28 cellular contexts compared by ENCODE assay signal in genomic region chr12:132019891-132020290, GRCh38.
"Had no signal": no experiment of that assay in that cellular context is flagged by ENCODE, and none has a peak within 500 bp of the region (broad histone marks: within the 10 kb centered on the region; RNA-seq: fewer than 3 reads in every experiment).

No MANE protein-coding gene starts in this region.

- H3K27ac ChIP-seq: adrenal gland, body of pancreas, epithelial cell of prostate, esophagus squamous epithelium had no signal

- ATAC-seq: activated CD4-positive, CD25-positive, alpha-beta regulatory T cell treated with anti-CD3 and anti-CD28 coated beads, Interleukin-2, amount 50 U/mL, for 24 hours; activated CD8-positive, alpha-beta memory T cell treated with anti-CD3 and anti-CD28 coated beads, Interleukin-2, amount 10 ng/mL, durations not matched to agents 7 days and 5 days; activated CD8-positive, alpha-beta T cell treated with anti-CD3 and anti-CD28 coated beads for 36 hours; activated naive CD4-positive, alpha-beta T cell treated with anti-CD3 and anti-CD28 coated beads, Interleukin-2, amount 50 U/mL, for 72 hours; body of pancreas; effector memory CD8-positive, alpha-beta T cell had no signal

- H3K4me1 ChIP-seq: body of pancreas, esophagus squamous epithelium had no signal

- H3K27me3 Mint-ChIP-seq: activated B cell treated with CpG ODN at 0.5 μM for 24 hours; activated CD8-positive, alpha-beta memory T cell treated with anti-CD3 and anti-CD28 coated beads, Interleukin-2, amount 10 ng/mL, durations not matched to agents 7 days and 5 days; activated CD8-positive, alpha-beta T cell treated with anti-CD3 and anti-CD28 coated beads for 36 hours; activated naive CD4-positive, alpha-beta T cell treated with anti-CD3 and anti-CD28 coated beads, Interleukin-2, amount 10 ng/mL, durations not matched to agents 7 days and 5 days; effector memory CD8-positive, alpha-beta T cell had no signal

- H3K9me3 ChIP-seq: adrenal gland, body of pancreas, esophagus squamous epithelium had no signal

- H3K27ac Mint-ChIP-seq: activated B cell treated with CpG ODN at 0.5 μM for 24 hours; activated CD8-positive, alpha-beta memory T cell treated with anti-CD3 and anti-CD28 coated beads, Interleukin-2, amount 10 ng/mL, durations not matched to agents 7 days and 5 days; activated CD8-positive, alpha-beta T cell treated with anti-CD3 and anti-CD28 coated beads for 36 hours; activated naive CD4-positive, alpha-beta T cell treated with anti-CD3 and anti-CD28 coated beads, Interleukin-2, amount 10 ng/mL, durations not matched to agents 7 days and 5 days; activated T-helper 1 cell treated with anti-CD3 and anti-CD28 coated beads, Interleukin-12 subunit alpha, Interleukin-12 subunit beta, Interleukin-2, Interleukin-4 antibody, amounts not matched to agents 30 ng/mL and 10 ng/mL and 1 ng/mL, durations not matched to agents 14 hours and 24 hours and 36 hours; effector memory CD8-positive, alpha-beta T cell had no signal

- H3K9me3 Mint-ChIP-seq: activated B cell treated with CpG ODN at 0.5 μM for 24 hours; activated CD8-positive, alpha-beta T cell treated with anti-CD3 and anti-CD28 coated beads for 36 hours; activated naive CD4-positive, alpha-beta T cell treated with anti-CD3 and anti-CD28 coated beads, Interleukin-2, amount 10 ng/mL, durations not matched to agents 7 days and 5 days; activated naive CD4-positive, alpha-beta T cell treated with anti-CD3 and anti-CD28 coated beads, Interleukin-2, amount 50 U/mL, for 72 hours; activated T-helper 1 cell treated with anti-CD3 and anti-CD28 coated beads, Interleukin-12 subunit alpha, Interleukin-12 subunit beta, Interleukin-2, Interleukin-4 antibody, amounts not matched to agents 30 ng/mL and 10 ng/mL and 1 ng/mL, durations not matched to agents 14 hours and 24 hours and 36 hours; effector memory CD8-positive, alpha-beta T cell had no signal

- H3K4me3 ChIP-seq: adrenal gland, body of pancreas, esophagus squamous epithelium had no signal

- H3K4me1 Mint-ChIP-seq: activated B cell treated with CpG ODN at 0.5 μM for 24 hours; activated CD8-positive, alpha-beta memory T cell treated with anti-CD3 and anti-CD28 coated beads, Interleukin-2, amount 10 ng/mL, durations not matched to agents 7 days and 5 days; activated naive CD4-positive, alpha-beta T cell treated with anti-CD3 and anti-CD28 coated beads, Interleukin-2, amount 10 ng/mL, durations not matched to agents 7 days and 5 days had no signal

- DNase-seq: activated B cell treated with CpG ODN at 0.5 μM for 24 hours; activated CD4-positive, alpha-beta T cell treated with anti-CD3 and anti-CD28 coated beads for 48 hours; activated CD4-positive, alpha-beta T cell treated with anti-CD3 and anti-CD28 coated beads, Interleukin-2, amount 50 U/mL, for 1 hour; activated CD4-positive, alpha-beta T cell treated with anti-CD3 and anti-CD28 coated beads, Interleukin-2, amount 50 U/mL, for 48 hours; activated CD8-positive, alpha-beta memory T cell treated with anti-CD3 and anti-CD28 coated beads, Interleukin-2, amount 10 ng/mL, durations not matched to agents 7 days and 5 days; activated CD8-positive, alpha-beta memory T cell treated with anti-CD3 and anti-CD28 coated beads, Interleukin-2, amount 50 U/mL, for 4 hours; activated CD8-positive, alpha-beta T cell treated with anti-CD3 and anti-CD28 coated beads for 36 hours; activated gamma-delta T cell; activated naive CD4-positive, alpha-beta T cell; activated naive CD4-positive, alpha-beta T cell treated with anti-CD3 and anti-CD28 coated beads, Interleukin-2, amount 10 ng/mL, durations not matched to agents 7 days and 5 days; activated T-cell treated with anti-CD3 and anti-CD28 coated beads, Interleukin-2, amount 50 U/mL, for 1 hour; activated T-cell treated with anti-CD3 and anti-CD28 coated beads, Interleukin-2, amount 50 U/mL, for 48 hours; adrenal gland; amygdala; aorta; caudate nucleus; cortex of kidney; dermis blood vessel endothelial cell; effector CD4-positive, alpha-beta T cell; effector memory CD8-positive, alpha-beta T cell; esophagus squamous epithelium; head of caudate nucleus; T-helper 2 cell had no signal

- H3K27me3 ChIP-seq: adrenal gland, body of pancreas, esophagus squamous epithelium had no signal

- H3K4me3 Mint-ChIP-seq: activated B cell treated with CpG ODN at 0.5 μM for 24 hours; activated CD8-positive, alpha-beta memory T cell treated with anti-CD3 and anti-CD28 coated beads, Interleukin-2, amount 10 ng/mL, durations not matched to agents 7 days and 5 days; activated CD8-positive, alpha-beta T cell treated with anti-CD3 and anti-CD28 coated beads for 36 hours; activated naive CD4-positive, alpha-beta T cell treated with anti-CD3 and anti-CD28 coated beads, Interleukin-2, amount 10 ng/mL, durations not matched to agents 7 days and 5 days; activated T-helper 1 cell treated with anti-CD3 and anti-CD28 coated beads, Interleukin-12 subunit alpha, Interleukin-12 subunit beta, Interleukin-2, Interleukin-4 antibody, amounts not matched to agents 30 ng/mL and 10 ng/mL and 1 ng/mL, durations not matched to agents 14 hours and 24 hours and 36 hours; effector memory CD8-positive, alpha-beta T cell had no signal
